17 cellular contexts compared by ENCODE assay signal in the genomic region with DNA sequence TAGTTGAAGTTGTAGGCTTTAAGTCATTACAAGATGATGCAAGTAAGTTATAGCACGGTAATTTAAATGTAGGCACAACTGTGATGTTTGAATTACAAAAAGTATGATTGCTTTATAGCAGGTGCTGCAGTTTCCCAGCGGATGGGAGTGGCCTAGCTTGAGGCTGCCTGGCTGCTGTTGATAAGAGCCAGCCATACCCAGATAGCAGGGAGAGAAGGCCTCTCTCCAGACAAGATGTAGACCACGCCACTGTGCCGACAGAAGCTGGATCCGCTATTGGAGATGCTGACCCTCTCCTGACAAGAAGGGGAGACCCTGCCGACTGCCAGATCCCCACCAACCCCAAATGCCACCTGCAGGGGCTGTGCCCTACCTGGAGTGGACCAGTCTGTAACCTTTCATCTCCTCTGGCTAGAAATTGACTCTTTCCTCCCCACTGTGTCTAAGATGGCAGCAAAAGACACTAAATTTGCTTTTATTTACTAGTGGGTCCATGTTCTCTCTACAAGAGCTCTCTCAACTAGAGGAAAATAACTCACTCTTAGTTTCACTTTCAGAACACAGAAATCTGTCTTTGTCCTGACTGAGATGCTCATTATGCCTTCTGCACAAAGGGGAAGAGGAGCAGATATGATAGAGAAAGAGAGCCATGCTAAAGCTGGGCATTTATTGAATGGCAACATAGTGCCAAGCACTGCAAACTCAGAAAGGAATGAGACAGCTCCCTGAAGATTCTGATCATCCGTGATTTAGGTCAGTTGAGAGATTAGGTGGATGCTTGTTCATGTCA.
A peak's percentile ranks its signal among the peaks of the same experiment; 100 is the strongest.
DNase-seq lines count a peak whose midpoint lies in the region; ATAC-seq, FAIRE-seq and TF ChIP-seq lines count a peak whose summit lies in the region.
"Had no signal": no experiment of that assay in that cellular context is flagged by ENCODE, and none has a peak within 500 bp of the region (broad histone marks: within the 10 kb centered on the region; RNA-seq: fewer than 3 reads in every experiment).

No MANE protein-coding gene starts in this region.

- H3K36me3 Mint-ChIP-seq in activated T-cell treated with anti-CD3 and anti-CD28 coated beads, Interleukin-2, amount 50 U/mL, for 24 hours (ENCODE audit: low read depth) = no peaks in the 10 kb centered on the region
- peaks cover 2% of the 10 kb centered on the region for H3K36me3 Mint-ChIP-seq in activated naive CD8-positive, alpha-beta T cell treated with anti-CD3 and anti-CD28 coated beads, Interleukin-2, amount 10 ng/mL, durations not matched to agents 7 days and 5 days

- intact Hi-C loops in vagina (cut with DNase I) = no loop called here

- H3K9me3 ChIP-seq in small intestine (ENCODE audit: control insufficient read depth, low read depth) (no peaks in the 10 kb centered on the region), vagina (no peaks in the 10 kb centered on the region)

- no peak for DNase-seq in activated T-cell treated with anti-CD3 and anti-CD28 coated beads, Interleukin-2, amount 50 U/mL, for 24 hours
- DNase-seq in activated T-cell treated with anti-CD3 and anti-CD28 coated beads for 4 hours (no peak), NCI-H510A (lab: John Stamatoyannopoulos, UW) (peak; percentile 14), small intestine (peak; percentile 55), HuH-7 (ENCODE audit: low spot score) (no peak), vagina (ENCODE audit: extremely low spot score in 2 of 2) (no peak)
- DNase-seq in activated naive CD8-positive, alpha-beta T cell treated with anti-CD3 and anti-CD28 coated beads, Interleukin-2, amount 10 ng/mL, durations not matched to agents 7 days and 5 days = peak; percentile 33
- DNase-seq: activated CD4-positive, CD25-positive, alpha-beta regulatory T cell; cortex of kidney; kidney; NCI-H226 had no signal

- no peak overlapping the region for H3K27ac ChIP-seq in small intestine (ENCODE audit: low read depth in 1 of 2, low read length in 1 of 2)
- no peak overlapping the region for H3K27ac ChIP-seq in vagina
- H3K27ac ChIP-seq: skin epidermis had no signal

- no peak for TF ChIP-seq POLR2A in vagina (IDR thresholded peaks at IDR 0.05)

- no peak for TF ChIP-seq CTCF in vagina (IDR thresholded peaks at IDR 0.05)

- H3K4me3 ChIP-seq in small intestine (ENCODE audit: low read depth in 1 of 2, low read length in 2 of 2) = no peak overlapping the region
- no peak overlapping the region for H3K4me3 ChIP-seq in vagina
- H3K4me3 ChIP-seq: skin epidermis had no signal

- H3K27me3 Mint-ChIP-seq in activated T-cell treated with anti-CD3 and anti-CD28 coated beads, Interleukin-2, amount 50 U/mL, for 24 hours = no peaks in the 10 kb centered on the region
- peaks cover 3% of the 10 kb centered on the region for H3K27me3 Mint-ChIP-seq in activated naive CD8-positive, alpha-beta T cell treated with anti-CD3 and anti-CD28 coated beads, Interleukin-2, amount 10 ng/mL, durations not matched to agents 7 days and 5 days

- H3K4me3 Mint-ChIP-seq in activated T-cell treated with anti-CD3 and anti-CD28 coated beads, Interleukin-2, amount 50 U/mL, for 24 hours = peak overlapping the region; percentile 7
- H3K4me3 Mint-ChIP-seq in activated naive CD8-positive, alpha-beta T cell treated with anti-CD3 and anti-CD28 coated beads, Interleukin-2, amount 10 ng/mL, durations not matched to agents 7 days and 5 days = peak overlapping the region; percentile 69
- H3K4me3 Mint-ChIP-seq: nephron had no signal

- peaks cover 6% of the 10 kb centered on the region for H3K9me3 Mint-ChIP-seq in activated T-cell treated with anti-CD3 and anti-CD28 coated beads, Interleukin-2, amount 50 U/mL, for 24 hours
- H3K9me3 Mint-ChIP-seq in activated naive CD8-positive, alpha-beta T cell treated with anti-CD3 and anti-CD28 coated beads, Interleukin-2, amount 10 ng/mL, durations not matched to agents 7 days and 5 days = peaks cover 2% of the 10 kb centered on the region

- POLR2A ChIA-PET in activated naive CD8-positive, alpha-beta T cell treated with anti-CD3 and anti-CD28 coated beads, Interleukin-2, amount 10 ng/mL, durations not matched to agents 7 days and 5 days (lab: Charles Lee) = no interaction called here

- peaks cover 0 to 4% of the 10 kb centered on the region in 2 donors for H3K4me1 ChIP-seq in small intestine (ENCODE audit: control insufficient read depth in 2 of 2, insufficient read depth in 1 of 2, low read depth in 1 of 2, low read length in 1 of 2)
- H3K4me1 ChIP-seq in vagina = no peaks in the 10 kb centered on the region

- WGBS in small intestine, 3 donors = 26 to 50% (median 35%) methylated on average over 7 of the region's 7 CpGs

- peaks cover 17% of the 10 kb centered on the region for H3K4me1 Mint-ChIP-seq in activated T-cell treated with anti-CD3 and anti-CD28 coated beads, Interleukin-2, amount 50 U/mL, for 24 hours (ENCODE audit: low read depth)
- H3K4me1 Mint-ChIP-seq in activated naive CD8-positive, alpha-beta T cell treated with anti-CD3 and anti-CD28 coated beads, Interleukin-2, amount 10 ng/mL, durations not matched to agents 7 days and 5 days = peaks cover 6% of the 10 kb centered on the region
- H3K4me1 Mint-ChIP-seq: nephron had no signal

- peak; percentile 65 for ATAC-seq in activated naive CD8-positive, alpha-beta T cell treated with anti-CD3 and anti-CD28 coated beads, Interleukin-2, amount 10 ng/mL, durations not matched to agents 7 days and 5 days (ENCODE audit: low read depth)
- ATAC-seq in HG03342 (IDR thresholded peaks at IDR 0.05; ENCODE audit: unreplicated experiment) = no peak
- ATAC-seq: HepG2, Right ventricle myocardium inferior had no signal

- FAIRE-seq in small intestine (lab: Jason Lieb, UNC) = no peak
- FAIRE-seq: H54, HepG2, kidney had no signal

- peaks cover 0 to 3% of the 10 kb centered on the region in 2 donors for H3K27me3 ChIP-seq in small intestine (ENCODE audit: control insufficient read depth in 2 of 2, insufficient read depth in 2 of 2, low read length in 2 of 2)
- H3K27me3 ChIP-seq in vagina = no peaks in the 10 kb centered on the region

- H3K36me3 ChIP-seq in small intestine (ENCODE audit: control insufficient read depth in 2 of 2, insufficient read depth in 2 of 2, low read length in 2 of 2) = no peaks in the 10 kb centered on the region
- no peaks in the 10 kb centered on the region for H3K36me3 ChIP-seq in vagina

- H3K27ac Mint-ChIP-seq in activated T-cell treated with anti-CD3 and anti-CD28 coated beads, Interleukin-2, amount 50 U/mL, for 24 hours = no peak overlapping the region
- peak overlapping the region; percentile 83 for H3K27ac Mint-ChIP-seq in activated naive CD8-positive, alpha-beta T cell treated with anti-CD3 and anti-CD28 coated beads, Interleukin-2, amount 10 ng/mL, durations not matched to agents 7 days and 5 days
- H3K27ac Mint-ChIP-seq: nephron had no signal

Comparison
In these comparisons a context has a peak if more than half of its experiments do, and no peak if none do; other contexts are left out.
1. DNase-seq: peak in NCI-H510A (single experiment), activated naive CD8-positive, alpha-beta T cell treated with anti-CD3 and anti-CD28 coated beads, Interleukin-2, amount 10 ng/mL, durations not matched to agents 7 days and 5 days (single experiment) and small intestine (single experiment); none in activated T-cell treated with anti-CD3 and anti-CD28 coated beads, Interleukin-2, amount 50 U/mL, for 24 hours (single experiment), activated T-cell treated with anti-CD3 and anti-CD28 coated beads for 4 hours (single experiment), HuH-7 (single experiment) and vagina (0 of 2).